1 cellular context compared by ENCODE assay signal in genomic region chr20:10674684-10675455, GRCh38.
TF ChIP-seq lines count a peak whose summit lies in the region.

No MANE protein-coding gene starts in this region.

TF ChIP-seq in HepG2, 621 proteins besides CTCF, POLR2A, EP300 and RAD21 (continued from another document and continues in another):
- no peak for TF ChIP-seq ZHX2 (IDR thresholded peaks at IDR 0.05; ENCODE audit: low read depth)
- TF ChIP-seq ZHX2 (CRISPR knock-in tag; IDR thresholded peaks at IDR 0.05; ENCODE audit: borderline replicate concordance) = peak; percentile 20; the same call in 1 of the 2 replicates
- TF ChIP-seq ATF7 (IDR thresholded peaks at IDR 0.05) = no peak
- no peak for TF ChIP-seq ATF7 (CRISPR knock-in tag; IDR thresholded peaks at IDR 0.05)
- peak; percentile 90 for TF ChIP-seq ZBED4 (CRISPR knock-in tag; IDR thresholded peaks at IDR 0.05; ENCODE audit: borderline replicate concordance)
- TF ChIP-seq SAP130 (CRISPR knock-in tag; IDR thresholded peaks at IDR 0.05; ENCODE audit: low read depth) = 0 out of 2 replicates have a peak, but pooled peaks have one; percentile 34
- no peak for TF ChIP-seq MTF1 (CRISPR knock-in tag; IDR thresholded peaks at IDR 0.05)
- TF ChIP-seq PCBP1 (IDR thresholded peaks at IDR 0.05; ENCODE audit: borderline replicate concordance, low read depth, low read length) = no peak; the same call in 1 of the 2 replicates
- 0 out of 2 replicates have a peak, but pooled peaks have one; percentile 0 for TF ChIP-seq ZNF431 (CRISPR knock-in tag; IDR thresholded peaks at IDR 0.05; ENCODE audit: borderline replicate concordance, low read depth)
- 0 out of 2 replicates have a peak, but pooled peaks have one; percentile 30 for TF ChIP-seq AHDC1 (CRISPR knock-in tag; IDR thresholded peaks at IDR 0.05; ENCODE audit: borderline replicate concordance)
- TF ChIP-seq ZMYM4 (CRISPR knock-in tag; IDR thresholded peaks at IDR 0.05) = peak; percentile 18; the same call in 1 of the 2 replicates
- peak; percentile 68; the same call in 1 of the 2 replicates for TF ChIP-seq ZNF354B (CRISPR knock-in tag; IDR thresholded peaks at IDR 0.05)
- TF ChIP-seq SETDB1 (CRISPR knock-in tag; IDR thresholded peaks at IDR 0.05; ENCODE audit: borderline replicate concordance) = no peak
- no peak for TF ChIP-seq ZNF430 (CRISPR knock-in tag; IDR thresholded peaks at IDR 0.05)
- peak; percentile 89 for TF ChIP-seq ZNF788 (CRISPR knock-in tag; IDR thresholded peaks at IDR 0.05; ENCODE audit: borderline replicate concordance)
- TF ChIP-seq ZNF615 (CRISPR knock-in tag; IDR thresholded peaks at IDR 0.05; ENCODE audit: borderline replicate concordance) = 0 out of 2 replicates have a peak, but pooled peaks have one; percentile 44
- peak; percentile 41; the same call in 1 of the 2 replicates for TF ChIP-seq ZNF256 (CRISPR knock-in tag; conservative IDR thresholded peaks at IDR 0.05)
- 0 out of 2 replicates have a peak, but pooled peaks have one; percentile 69 for TF ChIP-seq KAT7 (CRISPR knock-in tag; IDR thresholded peaks at IDR 0.05; ENCODE audit: borderline replicate concordance)
- peak; percentile 18; the same call in 1 of the 2 replicates for TF ChIP-seq ZNF543 (CRISPR knock-in tag; IDR thresholded peaks at IDR 0.05)
- no peak for TF ChIP-seq IRF9 (CRISPR knock-in tag; IDR thresholded peaks at IDR 0.05; ENCODE audit: borderline replicate concordance)
- 0 out of 2 replicates have a peak, but pooled peaks have one; percentile 9 for TF ChIP-seq TRIM24 (CRISPR knock-in tag; IDR thresholded peaks at IDR 0.05)
- TF ChIP-seq KDM6A (CRISPR knock-in tag; IDR thresholded peaks at IDR 0.05; ENCODE audit: low read depth) = no peak
- TF ChIP-seq BCL3 (CRISPR knock-in tag; IDR thresholded peaks at IDR 0.05) = peak; percentile 42; the same call in 1 of the 2 replicates
- peak; percentile 85 for TF ChIP-seq ZNF414 (CRISPR knock-in tag; IDR thresholded peaks at IDR 0.05)
- no peak; the same call in 1 of the 2 replicates for TF ChIP-seq ZFP36L2 (CRISPR knock-in tag; IDR thresholded peaks at IDR 0.05)
- peak; percentile 94 for TF ChIP-seq ZNF580 (CRISPR knock-in tag; IDR thresholded peaks at IDR 0.05; ENCODE audit: borderline replicate concordance, low read depth)
- TF ChIP-seq XBP1 (CRISPR knock-in tag; IDR thresholded peaks at IDR 0.05) = 0 out of 2 replicates have a peak, but pooled peaks have one; percentile 54
- no peak for TF ChIP-seq LRRFIP1 (CRISPR knock-in tag; conservative IDR thresholded peaks at IDR 0.05)
- TF ChIP-seq ZBTB43 (CRISPR knock-in tag; conservative IDR thresholded peaks at IDR 0.05) = no peak
- peak; percentile 46 for TF ChIP-seq AGO1 (IDR thresholded peaks at IDR 0.05; ENCODE audit: low read depth, low read length, poor library complexity, severe bottlenecking)
- TF ChIP-seq ZNF746 (CRISPR knock-in tag; IDR thresholded peaks at IDR 0.05) = no peak; the same call in 1 of the 2 replicates
- no peak for TF ChIP-seq NFE2L1 (CRISPR knock-in tag; IDR thresholded peaks at IDR 0.05; ENCODE audit: borderline replicate concordance)
- no peak for TF ChIP-seq ZFP62 (CRISPR knock-in tag; IDR thresholded peaks at IDR 0.05)
